In genomic region chr7:71886066-71886465, GRCh38 we compare ENCODE assay signal across 29 cellular contexts.
A peak's percentile ranks its signal among the peaks of the same experiment; 100 is the strongest.
DNase-seq lines count a peak whose midpoint lies in the region; ATAC-seq, FAIRE-seq and TF ChIP-seq lines count a peak whose summit lies in the region.
"Had no signal": no experiment of that assay in that cellular context is flagged by ENCODE, and none has a peak within 500 bp of the region (broad histone marks: within the 10 kb centered on the region; RNA-seq: fewer than 3 reads in every experiment).

No MANE protein-coding gene starts in this region.

- peaks cover 6% of the 10 kb centered on the region for H3K4me1 Mint-ChIP-seq in astrocyte (ENCODE audit: low read depth, unreplicated experiment)
- no peaks in the 10 kb centered on the region for H3K4me1 Mint-ChIP-seq in activated T-helper 1 cell treated with anti-CD3 and anti-CD28 coated beads, Interleukin-12 subunit alpha, Interleukin-12 subunit beta, Interleukin-2, Interleukin-4 antibody, amounts not matched to agents 30 ng/mL and 10 ng/mL and 1 ng/mL, durations not matched to agents 14 hours and 24 hours and 36 hours (ENCODE audit: low read depth)
- H3K4me1 Mint-ChIP-seq in MCF 10A (ENCODE audit: insufficient read depth, unreplicated experiment) = no peaks in the 10 kb centered on the region
- H3K4me1 Mint-ChIP-seq: activated CD4-positive, alpha-beta memory T cell treated with anti-CD3 and anti-CD28 coated beads, Interleukin-2, amount 10 ng/mL, durations not matched to agents 7 days and 5 days; central memory CD8-positive, alpha-beta T cell; IgD-negative memory B cell; naive thymus-derived CD8-positive, alpha-beta T cell had no signal

- TF ChIP-seq CTCF in astrocyte (IDR thresholded peaks at IDR 0.05; ENCODE audit: insufficient read depth, low read depth, low read length) (no peak), MCF 10A (IDR thresholded peaks at IDR 0.05; ENCODE audit: unreplicated experiment) (no peak)

- H3K4me3 ChIP-seq in astrocyte (ENCODE audit: insufficient read depth, low read depth, low read length) = peak overlapping the region; percentile 40
- H3K4me3 ChIP-seq: ovary, SK-N-MC had no signal

- H3K79me2 ChIP-seq in astrocyte (ENCODE audit: insufficient read depth, low read length) = no peaks in the 10 kb centered on the region

- ATAC-seq in HG03457 (IDR thresholded peaks at IDR 0.05; ENCODE audit: unreplicated experiment) (no peak), HG02759 (IDR thresholded peaks at IDR 0.05; ENCODE audit: unreplicated experiment) (no peak)
- ATAC-seq: naive thymus-derived CD8-positive, alpha-beta T cell; right cardiac atrium had no signal

- no peaks in the 10 kb centered on the region for H3K27me3 Mint-ChIP-seq in astrocyte (ENCODE audit: low read depth, unreplicated experiment)
- no peaks in the 10 kb centered on the region for H3K27me3 Mint-ChIP-seq in activated T-helper 1 cell treated with anti-CD3 and anti-CD28 coated beads, Interleukin-12 subunit alpha, Interleukin-12 subunit beta, Interleukin-2, Interleukin-4 antibody, amounts not matched to agents 30 ng/mL and 10 ng/mL and 1 ng/mL, durations not matched to agents 14 hours and 24 hours and 36 hours (ENCODE audit: insufficient read depth)
- H3K27me3 Mint-ChIP-seq in MCF 10A (ENCODE audit: insufficient read depth, unreplicated experiment) = peaks cover 13% of the 10 kb centered on the region
- H3K27me3 Mint-ChIP-seq: activated CD4-positive, alpha-beta memory T cell treated with anti-CD3 and anti-CD28 coated beads, Interleukin-2, amount 10 ng/mL, durations not matched to agents 7 days and 5 days; activated naive CD8-positive, alpha-beta T cell; central memory CD8-positive, alpha-beta T cell; IgD-negative memory B cell had no signal

- H3K27ac Mint-ChIP-seq in astrocyte (ENCODE audit: unreplicated experiment) (no peak overlapping the region), MCF 10A (ENCODE audit: low read depth, unreplicated experiment) (no peak overlapping the region)
- H3K27ac Mint-ChIP-seq in activated T-helper 1 cell treated with anti-CD3 and anti-CD28 coated beads, Interleukin-12 subunit alpha, Interleukin-12 subunit beta, Interleukin-2, Interleukin-4 antibody, amounts not matched to agents 30 ng/mL and 10 ng/mL and 1 ng/mL, durations not matched to agents 14 hours and 24 hours and 36 hours = no peak overlapping the region
- H3K27ac Mint-ChIP-seq: activated CD4-positive, alpha-beta memory T cell treated with anti-CD3 and anti-CD28 coated beads, Interleukin-2, amount 10 ng/mL, durations not matched to agents 7 days and 5 days; activated naive CD8-positive, alpha-beta T cell; HFFc6; IgD-negative memory B cell; naive thymus-derived CD8-positive, alpha-beta T cell; T-helper 1 cell treated with Interleukin-12 subunit alpha and Interleukin-12 subunit beta and Interleukin-4 antibody, amounts not matched to agents 30 μg/mL and 1 μg/mL, for 36 hours had no signal

- no peak overlapping the region for H3K4me3 Mint-ChIP-seq in astrocyte (ENCODE audit: unreplicated experiment)
- no peak overlapping the region for H3K4me3 Mint-ChIP-seq in activated T-helper 1 cell treated with anti-CD3 and anti-CD28 coated beads, Interleukin-12 subunit alpha, Interleukin-12 subunit beta, Interleukin-2, Interleukin-4 antibody, amounts not matched to agents 30 ng/mL and 10 ng/mL and 1 ng/mL, durations not matched to agents 14 hours and 24 hours and 36 hours
- no peak overlapping the region for H3K4me3 Mint-ChIP-seq in MCF 10A (ENCODE audit: unreplicated experiment)
- H3K4me3 Mint-ChIP-seq: activated CD4-positive, alpha-beta memory T cell treated with anti-CD3 and anti-CD28 coated beads, Interleukin-2, amount 10 ng/mL, durations not matched to agents 7 days and 5 days; activated naive CD8-positive, alpha-beta T cell; central memory CD8-positive, alpha-beta T cell; HFFc6; IgD-negative memory B cell; naive thymus-derived CD8-positive, alpha-beta T cell; T-helper 1 cell treated with Interleukin-12 subunit alpha and Interleukin-12 subunit beta and Interleukin-4 antibody, amounts not matched to agents 30 μg/mL and 1 μg/mL, for 36 hours had no signal

- H3K27ac ChIP-seq in astrocyte (ENCODE audit: low read depth, low read length) = no peak overlapping the region
- H3K27ac ChIP-seq: ovary, RWPE1, SK-N-MC had no signal

- peak; percentile 33 for DNase-seq in Daoy (ENCODE audit: low read depth)
- DNase-seq in astrocyte (ENCODE audit: low read depth) = no peak
- peak; percentile 99 for DNase-seq in foreskin melanocyte
- DNase-seq in pons (ENCODE audit: low spot score) = peak; percentile 78
- DNase-seq in activated T-helper 1 cell treated with anti-CD3 and anti-CD28 coated beads, Interleukin-12 subunit alpha, Interleukin-12 subunit beta, Interleukin-2, Interleukin-4 antibody, amounts not matched to agents 30 ng/mL and 10 ng/mL and 1 ng/mL, durations not matched to agents 14 hours and 24 hours and 36 hours (ENCODE audit: low spot score) = no peak
- no peak for DNase-seq in MCF 10A (ENCODE audit: unreplicated experiment)
- DNase-seq: activated CD4-positive, alpha-beta memory T cell treated with anti-CD3 and anti-CD28 coated beads, Interleukin-2, amount 10 ng/mL, durations not matched to agents 7 days and 5 days; activated CD4-positive, CD25-positive, alpha-beta regulatory T cell treated with anti-CD3 and anti-CD28 coated beads, Interleukin-2, amount 50 U/mL, for 72 hours; dermis blood vessel endothelial cell; EL; HFFc6; kidney; naive thymus-derived CD8-positive, alpha-beta T cell; NCI-H2081 treated with DMSO at 0.1 percent for 48 hours; NCI-H226; NCI-H774; ovary; right cardiac atrium had no signal

- H4K20me1 ChIP-seq in astrocyte (ENCODE audit: insufficient read depth, low read length) = no peaks in the 10 kb centered on the region

- intact Hi-C loops in activated T-helper 1 cell treated with anti-CD3 and anti-CD28 coated beads, Interleukin-12 subunit alpha, Interleukin-12 subunit beta, Interleukin-2, Interleukin-4 antibody, amounts not matched to agents 30 ng/mL and 10 ng/mL and 1 ng/mL, durations not matched to agents 14 hours and 24 hours and 36 hours (cut with micrococcal nuclease) = no loop called here
- intact Hi-C loops in MCF 10A (cut with micrococcal nuclease) = no loop called here

- FAIRE-seq in astrocyte (lab: Jason Lieb, UNC) = no peak
- FAIRE-seq: endothelial cell of umbilical vein, GM12891, kidney, urothelium cell line had no signal

- no peak overlapping the region for H3K9ac ChIP-seq in astrocyte (ENCODE audit: low read length)

- CTCF ChIA-PET in MCF 10A (lab: Yijun Ruan, JAX) = no interaction called here

- peak overlapping the region; percentile 75 for H3K4me2 ChIP-seq in astrocyte (ENCODE audit: low read length)

- POLR2A ChIA-PET in MCF 10A (lab: Yijun Ruan, JAX) = no interaction called here

- BruUV-seq in MCF 10A (replicated peaks; lab: Mats Ljungman, UMichigan) = no TSS peak

- no peaks in the 10 kb centered on the region for H3K4me1 ChIP-seq in astrocyte (ENCODE audit: insufficient read depth, low read length)

- H3K36me3 Mint-ChIP-seq in astrocyte (ENCODE audit: low read depth, unreplicated experiment) (no peaks in the 10 kb centered on the region), MCF 10A (ENCODE audit: insufficient read depth, unreplicated experiment) (no peaks in the 10 kb centered on the region)
- H3K36me3 Mint-ChIP-seq in activated T-helper 1 cell treated with anti-CD3 and anti-CD28 coated beads, Interleukin-12 subunit alpha, Interleukin-12 subunit beta, Interleukin-2, Interleukin-4 antibody, amounts not matched to agents 30 ng/mL and 10 ng/mL and 1 ng/mL, durations not matched to agents 14 hours and 24 hours and 36 hours (ENCODE audit: low read depth) = peaks cover 2% of the 10 kb centered on the region
- H3K36me3 Mint-ChIP-seq: IgD-negative memory B cell had no signal

- H2AFZ ChIP-seq in astrocyte (ENCODE audit: low read depth, low read length) = peak overlapping the region; percentile 74

- H3K36me3 ChIP-seq in astrocyte (ENCODE audit: insufficient read depth, low read length) = no peaks in the 10 kb centered on the region
- H3K36me3 ChIP-seq: ovary had no signal

- H3K9me3 ChIP-seq in astrocyte (ENCODE audit: insufficient read depth, low read depth, low read length) = peaks cover 4% of the 10 kb centered on the region

- H3K9me3 Mint-ChIP-seq in astrocyte (ENCODE audit: unreplicated experiment) (peaks cover 7% of the 10 kb centered on the region), MCF 10A (ENCODE audit: unreplicated experiment) (peaks cover 31% of the 10 kb centered on the region)
- H3K9me3 Mint-ChIP-seq in activated T-helper 1 cell treated with anti-CD3 and anti-CD28 coated beads, Interleukin-12 subunit alpha, Interleukin-12 subunit beta, Interleukin-2, Interleukin-4 antibody, amounts not matched to agents 30 ng/mL and 10 ng/mL and 1 ng/mL, durations not matched to agents 14 hours and 24 hours and 36 hours = peaks cover 38% of the 10 kb centered on the region

- no peaks in the 10 kb centered on the region for H3K27me3 ChIP-seq in astrocyte (ENCODE audit: insufficient read depth, low read length)
- H3K27me3 ChIP-seq: ovary had no signal

Comparison
In these comparisons a context has a peak if more than half of its experiments do, and no peak if none do; other contexts are left out.
1. DNase-seq: peak in Daoy (single experiment), foreskin melanocyte (single experiment) and pons (single experiment); none in astrocyte (single experiment), activated T-helper 1 cell treated with anti-CD3 and anti-CD28 coated beads, Interleukin-12 subunit alpha, Interleukin-12 subunit beta, Interleukin-2, Interleukin-4 antibody, amounts not matched to agents 30 ng/mL and 10 ng/mL and 1 ng/mL, durations not matched to agents 14 hours and 24 hours and 36 hours (single experiment) and MCF 10A (single experiment).